9 cellular contexts compared by ENCODE assay signal in the genomic region with DNA sequence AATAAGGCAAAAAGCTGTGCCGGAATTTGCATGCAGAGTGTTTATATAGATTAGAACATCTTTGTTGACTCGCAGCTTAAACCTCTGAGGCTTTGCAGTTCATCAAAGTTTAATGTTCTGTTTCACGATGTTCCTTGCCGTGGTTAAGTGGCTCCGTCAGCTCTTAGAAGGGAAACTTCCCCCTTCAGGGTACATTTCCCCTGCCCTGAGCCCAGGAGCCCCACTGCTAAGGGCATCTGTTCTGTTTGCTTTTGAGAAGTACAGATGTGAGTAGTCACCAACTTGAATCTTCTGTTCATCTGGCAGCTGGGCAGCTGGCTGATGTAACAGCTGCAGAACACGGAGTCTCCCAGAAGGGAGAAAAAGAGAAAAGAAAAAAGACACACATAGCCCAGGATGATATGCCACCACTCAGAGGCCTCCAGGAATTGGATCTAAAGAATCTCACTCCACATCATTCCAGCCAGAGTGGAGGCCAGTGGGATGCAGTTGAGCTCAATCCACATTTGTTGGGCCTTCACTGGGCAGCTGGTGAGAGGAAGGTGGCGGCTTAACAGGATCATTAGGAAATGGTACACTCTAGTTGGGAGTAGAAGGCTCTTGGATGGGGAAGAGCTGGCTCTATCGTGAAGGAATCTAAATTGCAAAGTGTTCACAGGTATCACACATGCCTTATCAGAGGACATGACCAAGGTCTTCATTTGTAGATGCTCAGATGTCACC.
DNase-seq lines count a peak whose midpoint lies in the region; ATAC-seq and TF ChIP-seq lines count a peak whose summit lies in the region.
"Had no signal": no experiment of that assay in that cellular context is flagged by ENCODE, and none has a peak within 500 bp of the region (broad histone marks: within the 10 kb centered on the region; RNA-seq: fewer than 3 reads in every experiment).

No MANE protein-coding gene starts in this region.

- H3K9me2 ChIP-seq in SK-N-SH (no peaks in the 10 kb centered on the region), OCI-LY7 (ENCODE audit: insufficient read depth, low read length) (no peaks in the 10 kb centered on the region)

- DNase-seq in ELR (ENCODE audit: low read depth) (peak; percentile 16), amniotic epithelial cell (ENCODE audit: low read depth) (peak; percentile 29), mucosa of gallbladder (ENCODE audit: low spot score) (peak; percentile 28), SK-N-SH (no peak), H7 (no peak), HuH-7 (ENCODE audit: low spot score) (no peak), OCI-LY7 (ENCODE audit: low spot score) (no peak)

- intact Hi-C loops in OCI-LY7 (cut with micrococcal nuclease; ENCODE audit: unreplicated experiment), result no loop called here

- no peaks in the 10 kb centered on the region; the same call in 1 of the 2 replicates for H3K27me3 ChIP-seq in SK-N-SH (ENCODE audit: insufficient read depth)
- H3K27me3 ChIP-seq in H7 (ENCODE audit: control insufficient read depth, insufficient read depth, low read length), result no peaks in the 10 kb centered on the region

- H3K36me3 ChIP-seq in SK-N-SH (replicated peaks in 1 of 2; ENCODE audit: control insufficient read depth in 1 of 2, insufficient read depth in 2 of 2, low read length in 1 of 2) (no peaks in the 10 kb centered on the region), H7 (replicated peaks; ENCODE audit: control insufficient read depth, insufficient read depth, low read length) (no peaks in the 10 kb centered on the region), OCI-LY7 (ENCODE audit: insufficient read depth, low read length) (no peaks in the 10 kb centered on the region)

- TF ChIP-seq EP300 in SK-N-SH (IDR thresholded peaks at IDR 0.05; ENCODE audit: borderline replicate concordance in 1 of 2, low read depth in 1 of 2, low read length in 1 of 2), result no peak

- H3K9ac ChIP-seq in SK-N-SH, result no peak overlapping the region

- ATAC-seq in HG02759 (IDR thresholded peaks at IDR 0.05; ENCODE audit: unreplicated experiment), result peak; percentile 69
- ATAC-seq: HCT116 had no signal

- H3K4me1 ChIP-seq in SK-N-SH (ENCODE audit: control insufficient read depth in 1 of 2, insufficient read depth in 2 of 2, low read depth in 1 of 2, low read length in 1 of 2) (peaks cover 0 to 5% of the 10 kb centered on the region in 2 experiments; a peak in 1 of 4 replicates), OCI-LY7 (ENCODE audit: insufficient read depth, low read length, poor library complexity, severe bottlenecking) (no peaks in the 10 kb centered on the region)

- no peak for TF ChIP-seq RAD21 in SK-N-SH (IDR thresholded peaks at IDR 0.05; ENCODE audit: low read length)

- H3F3A ChIP-seq in SK-N-SH (replicated peaks; ENCODE audit: insufficient read depth), result no peaks in the 10 kb centered on the region

- no peak overlapping the region for H2AFZ ChIP-seq in SK-N-SH (ENCODE audit: low read depth)
- H2AFZ ChIP-seq in OCI-LY7 (ENCODE audit: low read length), result no peak overlapping the region

- no peak for TF ChIP-seq CTCF in SK-N-SH (IDR thresholded peaks at IDR 0.05)
- no peak for TF ChIP-seq CTCF in OCI-LY7 (conservative IDR thresholded peaks at IDR 0.05; ENCODE audit: low read length)

- H3K27ac ChIP-seq in SK-N-SH (ENCODE audit: low read depth in 2 of 2, low read length in 1 of 2) (no peak overlapping the region), OCI-LY7 (ENCODE audit: low read depth, low read length, poor library complexity, severe bottlenecking) (no peak overlapping the region)

- no TSS peak for BruUV-seq in OCI-LY7 (replicated peaks; lab: Mats Ljungman, UMichigan)

- no peak overlapping the region for H3K4me2 ChIP-seq in SK-N-SH
- H3K4me2 ChIP-seq in OCI-LY7 (ENCODE audit: low read length), result no peak overlapping the region

- no peaks in the 10 kb centered on the region for H3K9me3 ChIP-seq in SK-N-SH
- H3K9me3 ChIP-seq in OCI-LY7 (ENCODE audit: low read length), result no peaks in the 10 kb centered on the region

- POLR2A ChIA-PET in SK-N-SH (lab: Yijun Ruan, JAX) (no interaction called here), OCI-LY7 (lab: Charles Lee) (interaction anchor here (1.2 to 1.8 kb wide), 2 partner anchors 10 to 12 kb away, joined by 4 to 5 read pairs; no protein-coding TSS in a partner anchor)

- CTCF ChIA-PET in SK-N-SH (lab: Yijun Ruan, JAX) (interaction anchor here (1.1 kb wide), 1 partner anchor 20 kb away, joined by 7 read pairs; no protein-coding TSS in a partner anchor), OCI-LY7 (lab: Charles Lee; ENCODE audit: unreplicated experiment) (interaction anchor here (0.6 kb wide), 2 partner anchors 13 to 17 kb away, joined by 3 read pairs; no protein-coding TSS in a partner anchor)

- H3K4me3 ChIP-seq in SK-N-SH (ENCODE audit: low read depth in 2 of 2, low read length in 1 of 2) (no peak overlapping the region), H7 (ENCODE audit: insufficient read depth, low read depth, low read length) (no peak overlapping the region), OCI-LY7 (ENCODE audit: low read depth, low read length, poor library complexity, severe bottlenecking) (no peak overlapping the region)

- 68% methylated on average over 8 of the region's 8 CpGs for WGBS in SK-N-SH (ENCODE audit: low lambda C conversion rate)

- H4K20me1 ChIP-seq in SK-N-SH (ENCODE audit: insufficient read depth) (no peaks in the 10 kb centered on the region), OCI-LY7 (ENCODE audit: insufficient read depth, low read length) (no peaks in the 10 kb centered on the region)

- H3K79me2 ChIP-seq in SK-N-SH (ENCODE audit: insufficient read depth) (no peaks in the 10 kb centered on the region), OCI-LY7 (ENCODE audit: insufficient read depth, low read depth, low read length) (no peaks in the 10 kb centered on the region)

TF ChIP-seq in SK-N-SH, 30 proteins besides CTCF, POLR2A, EP300 and RAD21:
- TF ChIP-seq FOSL2 (IDR thresholded peaks at IDR 0.05; ENCODE audit: borderline replicate concordance, low read depth), result no peak
- no peak for TF ChIP-seq MAX (IDR thresholded peaks at IDR 0.05; ENCODE audit: low read depth)
- TF ChIP-seq SIN3A (IDR thresholded peaks at IDR 0.05; ENCODE audit: borderline replicate concordance, low read depth, low read length), result no peak
- no peak for TF ChIP-seq RXRA (IDR thresholded peaks at IDR 0.05; ENCODE audit: borderline replicate concordance, low read depth)
- TF ChIP-seq POLR2AphosphoS5 (IDR thresholded peaks at IDR 0.05; ENCODE audit: low read depth, low read length), result no peak
- no peak for TF ChIP-seq MXI1 (IDR thresholded peaks at IDR 0.05; ENCODE audit: low read depth, low read length)
- TF ChIP-seq GATA2 (CRISPR knock-in tag; IDR thresholded peaks at IDR 0.05), result no peak
- TF ChIP-seq SMC3 (IDR thresholded peaks at IDR 0.05; ENCODE audit: low read depth, low read length), result no peak
- TF ChIP-seq, protein P1, sequence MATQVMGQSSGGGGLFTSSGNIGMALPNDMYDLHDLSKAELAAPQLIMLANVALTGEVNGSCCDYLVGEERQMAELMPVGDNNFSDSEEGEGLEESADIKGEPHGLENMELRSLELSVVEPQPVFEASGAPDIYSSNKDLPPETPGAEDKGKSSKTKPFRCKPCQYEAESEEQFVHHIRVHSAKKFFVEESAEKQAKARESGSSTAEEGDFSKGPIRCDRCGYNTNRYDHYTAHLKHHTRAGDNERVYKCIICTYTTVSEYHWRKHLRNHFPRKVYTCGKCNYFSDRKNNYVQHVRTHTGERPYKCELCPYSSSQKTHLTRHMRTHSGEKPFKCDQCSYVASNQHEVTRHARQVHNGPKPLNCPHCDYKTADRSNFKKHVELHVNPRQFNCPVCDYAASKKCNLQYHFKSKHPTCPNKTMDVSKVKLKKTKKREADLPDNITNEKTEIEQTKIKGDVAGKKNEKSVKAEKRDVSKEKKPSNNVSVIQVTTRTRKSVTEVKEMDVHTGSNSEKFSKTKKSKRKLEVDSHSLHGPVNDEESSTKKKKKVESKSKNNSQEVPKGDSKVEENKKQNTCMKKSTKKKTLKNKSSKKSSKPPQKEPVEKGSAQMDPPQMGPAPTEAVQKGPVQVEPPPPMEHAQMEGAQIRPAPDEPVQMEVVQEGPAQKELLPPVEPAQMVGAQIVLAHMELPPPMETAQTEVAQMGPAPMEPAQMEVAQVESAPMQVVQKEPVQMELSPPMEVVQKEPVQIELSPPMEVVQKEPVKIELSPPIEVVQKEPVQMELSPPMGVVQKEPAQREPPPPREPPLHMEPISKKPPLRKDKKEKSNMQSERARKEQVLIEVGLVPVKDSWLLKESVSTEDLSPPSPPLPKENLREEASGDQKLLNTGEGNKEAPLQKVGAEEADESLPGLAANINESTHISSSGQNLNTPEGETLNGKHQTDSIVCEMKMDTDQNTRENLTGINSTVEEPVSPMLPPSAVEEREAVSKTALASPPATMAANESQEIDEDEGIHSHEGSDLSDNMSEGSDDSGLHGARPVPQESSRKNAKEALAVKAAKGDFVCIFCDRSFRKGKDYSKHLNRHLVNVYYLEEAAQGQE (IDR thresholded peaks at IDR 0.05; ENCODE audit: low read depth, low read length), result no peak
- TF ChIP-seq MEF2A (IDR thresholded peaks at IDR 0.05; ENCODE audit: borderline replicate concordance, low read depth), result no peak
- no peak for TF ChIP-seq EZH2phosphoT487 (IDR thresholded peaks at IDR 0.05; ENCODE audit: borderline replicate concordance, low read depth)
- TF ChIP-seq TAF1 (IDR thresholded peaks at IDR 0.05; ENCODE audit: borderline replicate concordance, low read depth, low read length), result no peak
- TF ChIP-seq ELF1 (IDR thresholded peaks at IDR 0.05), result no peak
- no peak for TF ChIP-seq NFIC (IDR thresholded peaks at IDR 0.05; ENCODE audit: borderline replicate concordance)
- no peak for TF ChIP-seq CHD2 (IDR thresholded peaks at IDR 0.05; ENCODE audit: low read length, partially characterized antibody)
- TF ChIP-seq GABPA (IDR thresholded peaks at IDR 0.05; ENCODE audit: low read depth), result no peak

Comparison
In these comparisons a context has a peak if more than half of its experiments do, and no peak if none do; other contexts are left out.
1. DNase-seq: peak in ELR (single experiment), amniotic epithelial cell (single experiment) and mucosa of gallbladder (single experiment); none in SK-N-SH (single experiment), H7 (single experiment), HuH-7 (single experiment) and OCI-LY7 (single experiment).